Comparison of ENCODE assay signal across 1 cellular context in genomic region chr9:130910041-130910440, GRCh38.
TF ChIP-seq lines count a peak whose summit lies in the region.
"Not testable (repeated sequence)": the region's sequence is repeated elsewhere in the genome, so short reads cannot be mapped to it uniquely, and the experiment has no call there.

No MANE protein-coding gene starts in this region.

- CTCF ChIA-PET in HEK293 (lab: Yijun Ruan, JAX), result not testable (repeated sequence)

- POLR2A ChIA-PET in HEK293 (lab: Yijun Ruan, JAX), result interaction anchor here (0.7 kb wide), 1 partner anchor 30 kb away, joined by 3 read pairs; no protein-coding TSS in a partner anchor

- TF ChIP-seq CTCF in HEK293 (tag by site-specific recombination; IDR thresholded peaks at IDR 0.05), result not testable (repeated sequence)

- not testable (repeated sequence) for H3K4me3 ChIP-seq in HEK293 (ENCODE audit: low read depth, low read length)

- not testable (repeated sequence) for H3K27ac ChIP-seq in HEK293 (ENCODE audit: extremely low read depth, low read depth, low read length)

- H3K36me3 ChIP-seq in HEK293 (ENCODE audit: control insufficient read depth in 2 of 2, insufficient read depth in 1 of 2, low read length in 2 of 2), result not testable (repeated sequence)

- H3K4me1 ChIP-seq in HEK293 (ENCODE audit: control insufficient read depth, insufficient read depth, low read length), result not testable (repeated sequence)

- H3K9me3 ChIP-seq in HEK293 (ENCODE audit: control insufficient read depth, insufficient read depth, low read depth, low read length), result not testable (repeated sequence)

TF ChIP-seq in HEK293, 187 proteins besides CTCF, POLR2A, EP300 and RAD21:
- 0 out of 2 replicates have a peak, but pooled peaks have one; percentile 27 for TF ChIP-seq ZBTB8A (tag by site-specific recombination; IDR thresholded peaks at IDR 0.05)
